ENCODE assay signal across 11 cellular contexts in genomic region chr10:77160679-77161078, GRCh38.
A peak's percentile ranks its signal among the peaks of the same experiment; 100 is the strongest.
DNase-seq lines count a peak whose midpoint lies in the region; ATAC-seq and TF ChIP-seq lines count a peak whose summit lies in the region.
"Had no signal": no experiment of that assay in that cellular context is flagged by ENCODE, and none has a peak within 500 bp of the region (broad histone marks: within the 10 kb centered on the region; RNA-seq: fewer than 3 reads in every experiment).

No MANE protein-coding gene starts in this region.

- no peak overlapping the region for H3K27ac Mint-ChIP-seq in activated CD8-positive, alpha-beta T cell treated with anti-CD3 and anti-CD28 coated beads for 36 hours
- H3K27ac Mint-ChIP-seq in activated CD8-positive, alpha-beta T cell treated with anti-CD3 and anti-CD28 coated beads, Interleukin-2, amount 10 ng/mL, durations not matched to agents 7 days and 5 days = no peak overlapping the region
- H3K27ac Mint-ChIP-seq in type B pancreatic cell = peak overlapping the region; percentile 68
- H3K27ac Mint-ChIP-seq: B cell had no signal

- no peaks in the 10 kb centered on the region for H3K27me3 ChIP-seq in testis
- H3K27me3 ChIP-seq in heart right ventricle = peaks cover 0 to 29% (median 15%) of the 10 kb centered on the region in 7 donors

- H3K4me3 Mint-ChIP-seq in activated CD8-positive, alpha-beta T cell treated with anti-CD3 and anti-CD28 coated beads for 36 hours = no peak overlapping the region
- no peak overlapping the region for H3K4me3 Mint-ChIP-seq in activated CD8-positive, alpha-beta T cell treated with anti-CD3 and anti-CD28 coated beads, Interleukin-2, amount 10 ng/mL, durations not matched to agents 7 days and 5 days
- peak overlapping the region; percentile 9 for H3K4me3 Mint-ChIP-seq in type B pancreatic cell
- H3K4me3 Mint-ChIP-seq: B cell had no signal

- peak; percentile 20 for ATAC-seq in activated CD8-positive, alpha-beta T cell treated with anti-CD3 and anti-CD28 coated beads for 36 hours
- no peak for ATAC-seq in activated CD8-positive, alpha-beta T cell treated with anti-CD3 and anti-CD28 coated beads, Interleukin-2, amount 10 ng/mL, durations not matched to agents 7 days and 5 days
- no peak for ATAC-seq in heart right ventricle

- no peak overlapping the region for H3K27ac ChIP-seq in testis
- no peak overlapping the region for H3K27ac ChIP-seq in heart right ventricle

- no peaks in the 10 kb centered on the region for H3K4me1 Mint-ChIP-seq in activated CD8-positive, alpha-beta T cell treated with anti-CD3 and anti-CD28 coated beads for 36 hours (ENCODE audit: low read depth)
- no peaks in the 10 kb centered on the region for H3K4me1 Mint-ChIP-seq in activated CD8-positive, alpha-beta T cell treated with anti-CD3 and anti-CD28 coated beads, Interleukin-2, amount 10 ng/mL, durations not matched to agents 7 days and 5 days (ENCODE audit: low read depth)
- H3K4me1 Mint-ChIP-seq in type B pancreatic cell (ENCODE audit: unreplicated experiment) = peaks cover 46% of the 10 kb centered on the region

- no peaks in the 10 kb centered on the region for H3K36me3 Mint-ChIP-seq in activated CD8-positive, alpha-beta T cell treated with anti-CD3 and anti-CD28 coated beads for 36 hours (ENCODE audit: low read depth)
- no peaks in the 10 kb centered on the region for H3K36me3 Mint-ChIP-seq in activated CD8-positive, alpha-beta T cell treated with anti-CD3 and anti-CD28 coated beads, Interleukin-2, amount 10 ng/mL, durations not matched to agents 7 days and 5 days (ENCODE audit: low read depth)
- H3K36me3 Mint-ChIP-seq in type B pancreatic cell = no peaks in the 10 kb centered on the region

- TF ChIP-seq POLR2A in testis (IDR thresholded peaks at IDR 0.05) = no peak

- no peak overlapping the region for H3K4me3 ChIP-seq in testis
- no peak overlapping the region for H3K4me3 ChIP-seq in heart right ventricle
- H3K4me3 ChIP-seq: skin epidermis had no signal

- no peak for TF ChIP-seq CTCF in activated CD8-positive, alpha-beta T cell treated with anti-CD3 and anti-CD28 coated beads for 36 hours (IDR thresholded peaks at IDR 0.05)
- TF ChIP-seq CTCF in type B pancreatic cell (conservative IDR thresholded peaks at IDR 0.05) (no peak), testis (IDR thresholded peaks at IDR 0.05) (no peak), heart right ventricle (IDR thresholded peaks at IDR 0.05) (no peak)

- no peaks in the 10 kb centered on the region for H3K4me1 ChIP-seq in testis
- H3K4me1 ChIP-seq in heart right ventricle = peaks cover 0 to 24% (median 0%) of the 10 kb centered on the region in 9 donors

- CTCF ChIA-PET in activated CD8-positive, alpha-beta T cell treated with anti-CD3 and anti-CD28 coated beads for 36 hours (lab: Charles Lee) = interaction anchor here (0.7 to 3.2 kb wide), 4 partner anchors 14 to 484 kb away, joined by 3 to 14 read pairs (median 4); no protein-coding TSS in a partner anchor
- CTCF ChIA-PET in activated CD8-positive, alpha-beta T cell treated with anti-CD3 and anti-CD28 coated beads, Interleukin-2, amount 10 ng/mL, durations not matched to agents 7 days and 5 days (lab: Charles Lee) = interaction anchor here (2.9 kb wide), 1 partner anchor 12 kb away, joined by 13 read pairs; no protein-coding TSS in a partner anchor

- no peaks in the 10 kb centered on the region for H3K36me3 ChIP-seq in testis (ENCODE audit: low read depth, missing control alignments)
- no peaks in the 10 kb centered on the region for H3K36me3 ChIP-seq in heart right ventricle

- POLR2A ChIA-PET in activated CD8-positive, alpha-beta T cell treated with anti-CD3 and anti-CD28 coated beads for 36 hours (lab: Charles Lee) = no interaction called here
- POLR2A ChIA-PET in activated CD8-positive, alpha-beta T cell treated with anti-CD3 and anti-CD28 coated beads, Interleukin-2, amount 10 ng/mL, durations not matched to agents 7 days and 5 days (lab: Charles Lee) = no interaction called here

- WGBS in testis, 2 donors = 82 to 100% methylated on average over 1 of the region's 1 CpG
- 79 to 89% methylated on average over 1 of the region's 1 CpG for WGBS in heart right ventricle, 2 donors

- no peak for DNase-seq in activated CD8-positive, alpha-beta T cell treated with anti-CD3 and anti-CD28 coated beads for 36 hours
- DNase-seq in activated CD8-positive, alpha-beta T cell treated with anti-CD3 and anti-CD28 coated beads, Interleukin-2, amount 10 ng/mL, durations not matched to agents 7 days and 5 days = no peak
- DNase-seq in NCI-H774 (lab: John Stamatoyannopoulos, UW) (peak; percentile 90), fibroblast of gingiva (ENCODE audit: low read depth) (peak; percentile 74), type B pancreatic cell (ENCODE audit: extremely low spot score, unreplicated experiment) (no peak), testis (no peak), NOMO-1 treated with dmso at 0.1 percent for 144 hours (lab: John Stamatoyannopoulos, UW; ENCODE audit: unreplicated experiment) (no peak), heart right ventricle (no peak)
- DNase-seq: hippocampal formation had no signal

- intact Hi-C loops in activated CD8-positive, alpha-beta T cell treated with anti-CD3 and anti-CD28 coated beads for 36 hours (cut with micrococcal nuclease) = no loop called here
- intact Hi-C loops in testis (cut with DNase I; ENCODE audit: low total_unique reads) = no loop called here
- intact Hi-C loops in heart right ventricle (cut with DNase I) = loop anchor here in 3 of 10 donors (10.0 kb wide), 1 partner anchor 554 kb away; no protein-coding TSS in a partner anchor

- H3K9me3 ChIP-seq in testis (no peaks in the 10 kb centered on the region), heart right ventricle (no peaks in the 10 kb centered on the region)

- peaks cover 28% of the 10 kb centered on the region for H3K27me3 Mint-ChIP-seq in activated CD8-positive, alpha-beta T cell treated with anti-CD3 and anti-CD28 coated beads for 36 hours
- peaks cover 20% of the 10 kb centered on the region for H3K27me3 Mint-ChIP-seq in activated CD8-positive, alpha-beta T cell treated with anti-CD3 and anti-CD28 coated beads, Interleukin-2, amount 10 ng/mL, durations not matched to agents 7 days and 5 days (ENCODE audit: low read depth)
- H3K27me3 Mint-ChIP-seq in type B pancreatic cell = peaks cover 35% of the 10 kb centered on the region

- H3K9me3 Mint-ChIP-seq in activated CD8-positive, alpha-beta T cell treated with anti-CD3 and anti-CD28 coated beads for 36 hours = no peaks in the 10 kb centered on the region
- no peaks in the 10 kb centered on the region for H3K9me3 Mint-ChIP-seq in activated CD8-positive, alpha-beta T cell treated with anti-CD3 and anti-CD28 coated beads, Interleukin-2, amount 10 ng/mL, durations not matched to agents 7 days and 5 days (ENCODE audit: insufficient read depth)
- H3K9me3 Mint-ChIP-seq in type B pancreatic cell = no peaks in the 10 kb centered on the region

Comparison
In these comparisons a context has a peak if more than half of its experiments do, and no peak if none do; other contexts are left out.
1. DNase-seq: peak in NCI-H774 (single experiment) and fibroblast of gingiva (single experiment); none in activated CD8-positive, alpha-beta T cell treated with anti-CD3 and anti-CD28 coated beads for 36 hours (single experiment), activated CD8-positive, alpha-beta T cell treated with anti-CD3 and anti-CD28 coated beads, Interleukin-2, amount 10 ng/mL, durations not matched to agents 7 days and 5 days (single experiment), type B pancreatic cell (single experiment), testis (single experiment), NOMO-1 treated with dmso at 0.1 percent for 144 hours (single experiment) and heart right ventricle (0 of 2).